25 cellular contexts compared by ENCODE assay signal in the genomic region with DNA sequence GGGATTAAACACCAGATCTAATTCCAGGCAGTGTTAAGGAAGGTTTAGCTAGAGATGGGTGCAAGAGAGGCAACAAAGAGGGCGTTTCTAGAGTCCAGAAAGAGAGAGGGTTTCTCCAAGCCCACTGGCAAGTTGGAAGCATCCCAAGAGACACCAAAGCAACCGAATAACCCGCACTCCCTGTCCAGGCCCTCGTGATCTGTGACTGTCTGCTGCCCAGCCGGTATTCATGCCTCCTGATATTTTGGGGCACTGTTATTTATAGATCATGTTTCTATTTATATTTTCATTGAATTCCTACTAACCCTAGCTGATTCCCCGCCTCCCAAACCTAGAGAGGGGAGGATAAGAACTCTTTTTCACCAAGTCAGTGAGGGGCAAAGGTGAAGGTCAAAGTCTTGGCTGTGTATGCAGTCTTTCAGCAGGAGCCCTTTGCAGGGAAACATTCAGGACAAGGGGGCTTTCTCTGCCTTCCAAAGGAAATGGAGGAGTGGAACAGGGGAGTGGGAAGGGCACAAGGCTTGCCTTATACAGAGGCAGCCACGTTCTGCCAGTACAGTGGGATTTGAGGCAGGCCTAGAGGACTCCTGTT.
DNase-seq lines count a peak whose midpoint lies in the region; ATAC-seq and TF ChIP-seq lines count a peak whose summit lies in the region.
"Had no signal": no experiment of that assay in that cellular context is flagged by ENCODE, and none has a peak within 500 bp of the region (broad histone marks: within the 10 kb centered on the region; RNA-seq: fewer than 3 reads in every experiment).

No MANE protein-coding gene starts in this region.

- no peaks in the 10 kb centered on the region for H3K9me3 Mint-ChIP-seq in mesothelial cell of epicardium

- intact Hi-C loops in IMR-90 (cut with micrococcal nuclease), result no loop called here
- intact Hi-C loops in right cardiac atrium (cut with DNase I), result no loop called here
- intact Hi-C loops in psoas muscle (cut with DNase I), result no loop called here
- intact Hi-C loops in posterior vena cava (cut with DNase I), result no loop called here

- H3K4me3 ChIP-seq in IMR-90 (ENCODE audit: insufficient read depth, low read depth, low read length), result no peak overlapping the region
- H3K4me3 ChIP-seq in right cardiac atrium (ENCODE audit: low read length), result no peak overlapping the region
- no peak overlapping the region for H3K4me3 ChIP-seq in psoas muscle
- H3K4me3 ChIP-seq: A549 had no signal

- H3K36me3 ChIP-seq in IMR-90 (ENCODE audit: control insufficient read depth, insufficient read depth, low read length) (no peaks in the 10 kb centered on the region), psoas muscle (ENCODE audit: insufficient read depth in 1 of 2, low read depth in 1 of 2) (no peaks in the 10 kb centered on the region)

- peaks cover 4 to 15% of the 10 kb centered on the region in 2 experiments; a peak in 2 of 4 replicates for H3K79me1 ChIP-seq in IMR-90 (ENCODE audit: low read depth in 1 of 2, low read length in 2 of 2)

- no peak overlapping the region; the same call in 1 of the 2 replicates for H3K18ac ChIP-seq in IMR-90 (ENCODE audit: low read depth, low read length)

- H3K4me1 ChIP-seq in IMR-90 (ENCODE audit: control insufficient read depth, insufficient read depth, low read length) (peaks cover 5% of the 10 kb centered on the region; the same call in 1 of the 2 replicates), right cardiac atrium (ENCODE audit: control insufficient read depth, insufficient read depth, low read length) (no peaks in the 10 kb centered on the region), psoas muscle (peaks cover 24% of the 10 kb centered on the region)

- no peak overlapping the region for H3K23ac ChIP-seq in IMR-90 (ENCODE audit: low read depth, low read length)

- H3K14ac ChIP-seq in IMR-90 (replicated peaks; ENCODE audit: low read depth, low read length), result no peak overlapping the region; the same call in 1 of the 2 replicates

- H3K4ac ChIP-seq in IMR-90 (ENCODE audit: low read depth, low read length), result no peak overlapping the region

- POLR2A ChIA-PET in IMR-90 (lab: Charles Lee; ENCODE audit: unreplicated experiment), result interaction anchor here (0.6 kb wide), 1 partner anchor 11 kb away, joined by 3 read pairs; no protein-coding TSS in a partner anchor

- H2BK20ac ChIP-seq in IMR-90 (ENCODE audit: low read depth, low read length), result no peak overlapping the region

- DNase-seq in IMR-90, result no peak
- no peak for DNase-seq in epithelial cell of prostate (ENCODE audit: low read depth, low spot score)
- DNase-seq in right cardiac atrium, result peak in 1 of 3 donors; percentile 61
- peak in 1 of 2 donors; percentile 36 for DNase-seq in psoas muscle
- no peak for DNase-seq in posterior vena cava (ENCODE audit: low spot score)
- DNase-seq in GOT3 (lab: John Stamatoyannopoulos, UW), result no peak
- no peak for DNase-seq in NCI-H187 (lab: John Stamatoyannopoulos, UW)
- no peak for DNase-seq in mesothelial cell of epicardium (ENCODE audit: low spot score in 2 of 2, unreplicated experiment in 2 of 2)
- DNase-seq: activated CD4-positive, alpha-beta T cell treated with anti-CD3 and anti-CD28 coated beads, Interleukin-2, amount 50 U/mL, for 48 hours; activated CD4-positive, CD25-positive, alpha-beta regulatory T cell treated with anti-CD3 and anti-CD28 coated beads, Interleukin-2, amount 50 U/mL, for 72 hours; activated naive CD4-positive, alpha-beta T cell treated with anti-CD3 and anti-CD28 coated beads for 36 hours; CD4-positive, alpha-beta T cell; KBM-7; mesendoderm; NCI-H1105; NCI-H2029; NCI-H69; nucleus accumbens; PC-3; SIG-M5; stimulated activated CD4-positive, alpha-beta T cell treated with anti-CD3 and anti-CD28 coated beads, Interleukin-1b, Interleukin-23, amount 100 ng/mL, for 48 hours; stimulated activated naive CD4-positive, alpha-beta T cell treated with Interleukin-2 at 50 U/mL for 16 hours had no signal

- no peak overlapping the region for H3K4me3 Mint-ChIP-seq in mesothelial cell of epicardium
- H3K4me3 Mint-ChIP-seq: activated naive CD4-positive, alpha-beta T cell treated with anti-CD3 and anti-CD28 coated beads for 36 hours; CD4-positive, alpha-beta T cell; T-helper 2 cell treated with Interferon-gamma antibody and Interleukin-4, amounts not matched to agents 5 μg/mL and 100 μg/mL, for 36 hours had no signal

- H2AFZ ChIP-seq in IMR-90 (replicated peaks; ENCODE audit: low read length, poor library complexity), result no peak overlapping the region

- H2AK9ac ChIP-seq in IMR-90 (replicated peaks; ENCODE audit: low read depth, low read length, poor library complexity), result no peak overlapping the region

- in situ Hi-C loops in IMR-90 (cut with MboI; ENCODE audit: low sequenced_read_pairs), result no loop called here

- peaks cover 4% of the 10 kb centered on the region for H3K4me1 Mint-ChIP-seq in mesothelial cell of epicardium

- H3K27me3 ChIP-seq in IMR-90 (ENCODE audit: control insufficient read depth, insufficient read depth, low read length), result no peaks in the 10 kb centered on the region
- H3K27me3 ChIP-seq in right cardiac atrium (ENCODE audit: control insufficient read depth, insufficient read depth), result no peaks in the 10 kb centered on the region
- no peaks in the 10 kb centered on the region for H3K27me3 ChIP-seq in psoas muscle (ENCODE audit: insufficient read depth in 3 of 3, low read length in 2 of 3)

- H4K20me1 ChIP-seq in IMR-90 (ENCODE audit: insufficient read depth, low read length), result no peaks in the 10 kb centered on the region

- dilution Hi-C loops in IMR-90 (cut with HindIII; ENCODE audit: low sequenced_read_pairs, unreplicated experiment), result no loop called here

- H2BK15ac ChIP-seq in IMR-90 (ENCODE audit: low read depth, low read length), result no peak overlapping the region

- H3K56ac ChIP-seq in IMR-90 (ENCODE audit: extremely low read depth, insufficient read depth, low read length), result no peak overlapping the region

- H4K8ac ChIP-seq in IMR-90 (ENCODE audit: low read depth in 2 of 2, low read length in 2 of 2), result no peak overlapping the region

- H3K9me3 ChIP-seq in IMR-90 (ENCODE audit: control insufficient read depth, insufficient read depth, low read length) (no peaks in the 10 kb centered on the region), right cardiac atrium (ENCODE audit: control insufficient read depth, low read length) (no peaks in the 10 kb centered on the region), psoas muscle (no peaks in the 10 kb centered on the region)

- H3K36me3 Mint-ChIP-seq in mesothelial cell of epicardium, result no peaks in the 10 kb centered on the region

- no peak overlapping the region for H2BK5ac ChIP-seq in IMR-90 (ENCODE audit: low read depth, low read length, poor library complexity, severe bottlenecking)

- TF ChIP-seq CTCF in IMR-90 (conservative IDR thresholded peaks at IDR 0.05; ENCODE audit: low read depth, low read length), result no peak
- TF ChIP-seq CTCF in psoas muscle (IDR thresholded peaks at IDR 0.05), result no peak
- no peak for TF ChIP-seq CTCF in mesothelial cell of epicardium (IDR thresholded peaks at IDR 0.05; ENCODE audit: unreplicated experiment)

- H3K27ac ChIP-seq in IMR-90 (ENCODE audit: insufficient read depth, low read length) (no peak overlapping the region), epithelial cell of prostate (peak overlapping the region; percentile 97), right cardiac atrium (ENCODE audit: low read length) (peak overlapping the region; percentile 74), psoas muscle (peak overlapping the region; percentile 27)
- H3K27ac ChIP-seq: A549 had no signal

- no peak overlapping the region for H4K91ac ChIP-seq in IMR-90 (ENCODE audit: insufficient read depth, low read depth, low read length)

- no peak overlapping the region for H2AK5ac ChIP-seq in IMR-90 (ENCODE audit: low read depth, low read length)

- WGBS in IMR-90 (ENCODE audit: extremely low coverage in 2 of 2, insufficient read length in 1 of 2), 2 experiments, result no CpG with 5 or more reads among the region's 7 CpGs
- 56% methylated on average over 7 of the region's 7 CpGs for WGBS in right cardiac atrium
- 40 to 62% (median 49%) methylated on average over 7 of the region's 7 CpGs for WGBS in psoas muscle, 3 donors

- no peak for TF ChIP-seq POLR2A in IMR-90 (IDR thresholded peaks at IDR 0.05; ENCODE audit: low read depth, low read length)

- no peak overlapping the region for H3K4me2 ChIP-seq in IMR-90 (ENCODE audit: low read depth, low read length)
- H3K4me2 ChIP-seq: A549 had no signal

- no peak for TF ChIP-seq RAD21 in IMR-90 (IDR thresholded peaks at IDR 0.05; ENCODE audit: low read length)

- CTCF ChIA-PET in IMR-90 (lab: Yijun Ruan, JAX), result interaction anchor here (1.3 kb wide), 2 partner anchors 12 to 41 kb away, joined by 3 read pairs; no protein-coding TSS in a partner anchor

- H3K27me3 Mint-ChIP-seq in mesothelial cell of epicardium (ENCODE audit: low read depth), result no peaks in the 10 kb centered on the region
- H3K27me3 Mint-ChIP-seq: CD4-positive, alpha-beta T cell had no signal

- no peak overlapping the region for H4K5ac ChIP-seq in IMR-90 (ENCODE audit: low read depth, low read length)

- no peak overlapping the region for H2BK120ac ChIP-seq in IMR-90 (ENCODE audit: low read depth, low read length)

- H3K27ac Mint-ChIP-seq in mesothelial cell of epicardium, result no peak overlapping the region
- H3K27ac Mint-ChIP-seq: activated naive CD4-positive, alpha-beta T cell treated with anti-CD3 and anti-CD28 coated beads for 36 hours; CD4-positive, alpha-beta T cell; T-helper 2 cell treated with Interferon-gamma antibody and Interleukin-4, amounts not matched to agents 5 μg/mL and 100 μg/mL, for 36 hours had no signal

- H3K9me1 ChIP-seq in IMR-90 (ENCODE audit: insufficient read depth, low read length), result peaks cover 3% of the 10 kb centered on the region

- BruUV-seq in IMR-90 (replicated peaks; lab: Mats Ljungman, UMichigan), result no TSS peak

- ATAC-seq in IMR-90 (ENCODE audit: low read depth) (0 out of 2 replicates have a peak, but pooled peaks have one; percentile 29), right cardiac atrium (peak; percentile 46 to 49), psoas muscle (peak in 3 of 4 donors; percentile 29 to 32 (median 29))
- ATAC-seq: A549, left lobe of liver, PC-3 had no signal

- H3K9ac ChIP-seq in IMR-90 (ENCODE audit: low read depth, low read length), result no peak overlapping the region

TF ChIP-seq in IMR-90, 13 proteins besides CTCF, POLR2A, EP300 and RAD21:
- TF ChIP-seq RCOR1 (IDR thresholded peaks at IDR 0.05; ENCODE audit: insufficient replicate concordance, low read length), result no peak
- no peak for TF ChIP-seq NFE2L2 (IDR thresholded peaks at IDR 0.05; ENCODE audit: low read depth, low read length)
- no peak for TF ChIP-seq CHD1 (IDR thresholded peaks at IDR 0.05; ENCODE audit: low read depth, low read length)
- TF ChIP-seq MAFK (IDR thresholded peaks at IDR 0.05; ENCODE audit: low read depth, low read length), result no peak
- no peak for TF ChIP-seq FOS (IDR thresholded peaks at IDR 0.05; ENCODE audit: low read depth, low read length)
- no peak for TF ChIP-seq MAZ (IDR thresholded peaks at IDR 0.05; ENCODE audit: borderline replicate concordance, low read depth, low read length)
- no peak for TF ChIP-seq MXI1 (IDR thresholded peaks at IDR 0.05; ENCODE audit: borderline replicate concordance, low read depth, low read length)
- TF ChIP-seq CEBPB (IDR thresholded peaks at IDR 0.05; ENCODE audit: low read depth, low read length), result no peak
